Comparison of ENCODE assay signal across 9 cellular contexts in the genomic region with DNA sequence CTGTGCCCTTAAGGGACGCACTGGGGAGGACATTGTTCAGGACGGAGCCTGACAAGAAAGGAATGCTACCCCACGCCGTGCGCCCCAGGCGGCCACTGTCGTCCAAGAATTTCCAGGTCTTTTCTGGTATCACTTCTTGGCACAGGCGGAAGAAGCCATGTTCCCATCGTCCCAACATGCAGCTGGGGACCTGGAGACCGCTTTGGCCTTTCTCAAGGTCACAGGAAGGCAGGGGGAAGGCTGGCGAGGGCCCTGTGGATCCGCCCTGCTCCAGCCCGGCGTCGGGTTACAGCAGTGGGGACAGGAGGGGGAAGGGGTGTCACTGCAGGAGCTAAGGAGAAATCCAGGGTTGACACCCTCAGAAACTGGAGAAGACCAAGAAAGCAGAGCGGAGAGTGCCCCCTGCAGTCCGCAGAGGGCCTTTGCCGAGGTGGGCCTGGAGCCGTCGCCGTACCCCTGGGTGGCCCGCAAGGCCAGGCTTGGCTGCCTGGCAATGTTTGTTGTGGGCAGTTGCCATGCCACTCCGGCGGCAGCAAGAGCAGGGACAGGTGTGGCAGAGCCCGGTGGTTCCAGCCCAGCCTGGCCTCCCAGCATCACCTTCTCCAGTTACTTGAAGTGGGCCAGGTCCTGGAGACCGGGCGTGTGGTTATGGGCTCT.
A peak's percentile ranks its signal among the peaks of the same experiment; 100 is the strongest.
DNase-seq lines count a peak whose midpoint lies in the region; ATAC-seq, FAIRE-seq and TF ChIP-seq lines count a peak whose summit lies in the region.
"Had no signal": no experiment of that assay in that cellular context is flagged by ENCODE, and none has a peak within 500 bp of the region (broad histone marks: within the 10 kb centered on the region; RNA-seq: fewer than 3 reads in every experiment).

No MANE protein-coding gene starts in this region.

- H3K79me2 ChIP-seq in HepG2 (ENCODE audit: insufficient read depth, low read length), result no peaks in the 10 kb centered on the region

- H3K9me3 ChIP-seq in BE2C (no peaks in the 10 kb centered on the region), adrenal gland (replicated peaks in 1 of 3) (no peaks in the 10 kb centered on the region), HepG2 (ENCODE audit: low read length) (no peaks in the 10 kb centered on the region), MG63 (no peaks in the 10 kb centered on the region)

- CTCF ChIA-PET in HepG2 (lab: Yijun Ruan, JAX; ENCODE audit: low intra/inter-chr PET ratio, low total read pairs), result interaction anchor here (1.4 to 2.0 kb wide), 2 partner anchors 25 to 35 kb away, joined by 19 to 21 read pairs; no protein-coding TSS in a partner anchor

- in situ Hi-C loops in HepG2 (cut with HindIII; ENCODE audit: extremely low pct_ligation_motif_present, low pct_unique_long_range_greater_than_20kb), result no loop called here

- no peaks in the 10 kb centered on the region for H3K36me3 ChIP-seq in BE2C
- H3K36me3 ChIP-seq in adrenal gland (replicated peaks in 1 of 2), result no peaks in the 10 kb centered on the region
- no peaks in the 10 kb centered on the region for H3K36me3 ChIP-seq in HepG2 (replicated peaks in 1 of 2; ENCODE audit: control insufficient read depth in 1 of 2, insufficient read depth in 2 of 2, low read length in 2 of 2)
- H3K36me3 ChIP-seq in MG63, result no peaks in the 10 kb centered on the region

- no peak overlapping the region for H3K27ac Mint-ChIP-seq in activated naive CD4-positive, alpha-beta T cell treated with anti-CD3 and anti-CD28 coated beads, Interleukin-2, amount 50 U/mL, for 72 hours
- H3K27ac Mint-ChIP-seq: activated naive CD4-positive, alpha-beta T cell treated with anti-CD3 and anti-CD28 coated beads, Interleukin-2, amount 10 ng/mL, durations not matched to agents 7 days and 5 days had no signal

- peak; percentile 89 for ATAC-seq in HepG2
- no peak for ATAC-seq in activated naive CD4-positive, alpha-beta T cell treated with anti-CD3 and anti-CD28 coated beads, Interleukin-2, amount 50 U/mL, for 72 hours

- FAIRE-seq in HepG2 (lab: Jason Lieb, UNC), result peak; percentile 43

- 67 to 81% (median 71%) methylated on average over 20 to 27 of the region's 27 CpGs for WGBS in adrenal gland, 4 donors
- 17% methylated on average over 15 of the region's 27 CpGs for WGBS in HepG2 (ENCODE audit: low lambda C conversion rate)

- no TSS peak for BruUV-seq in HepG2 (replicated peaks; lab: Mats Ljungman, UMichigan)

- H3K9ac ChIP-seq in HepG2 (ENCODE audit: insufficient read depth, low read depth, low read length), result no peak overlapping the region

- H3K27me3 ChIP-seq in BE2C, result no peaks in the 10 kb centered on the region
- no peaks in the 10 kb centered on the region for H3K27me3 ChIP-seq in adrenal gland
- peaks cover 0 to 11% of the 10 kb centered on the region in 2 experiments; a peak in 1 of 5 replicates for H3K27me3 ChIP-seq in HepG2 (ENCODE audit: control insufficient read depth in 1 of 2, insufficient read depth in 2 of 2, low read length in 2 of 2)
- no peaks in the 10 kb centered on the region for H3K27me3 ChIP-seq in MG63

- POLR2A ChIA-PET in HepG2 (lab: Yijun Ruan, JAX), result interaction anchor here (1.2 to 1.6 kb wide), 3 partner anchors 24 to 147 kb away, joined by 3 to 6 read pairs (median 3); a partner anchor contains a TSS

- H4K20me1 ChIP-seq in HepG2 (ENCODE audit: insufficient read depth, low read length), result no peaks in the 10 kb centered on the region

- TF ChIP-seq POLR2A in adrenal gland (IDR thresholded peaks at IDR 0.05) (no peak), HepG2 (IDR thresholded peaks at IDR 0.05; ENCODE audit: insufficient read depth in 1 of 2, low read depth in 2 of 2, low read length in 2 of 2) (no peak)

- TF ChIP-seq CTCF in BE2C (IDR thresholded peaks at IDR 0.05; ENCODE audit: low read depth, low read length), result peak; percentile 36
- peak in 4 of 6 experiments; percentile 21 to 35 (median 26) for TF ChIP-seq CTCF in adrenal gland (IDR thresholded peaks at IDR 0.05)
- TF ChIP-seq CTCF in HepG2 (CRISPR knock-in tag; IDR thresholded peaks at IDR 0.05), result peak; percentile 85

- no peak for TF ChIP-seq EP300 in HepG2 (IDR thresholded peaks at IDR 0.05; ENCODE audit: low read depth in 2 of 2, low read length in 2 of 2)
- TF ChIP-seq EP300 in HepG2 (CRISPR knock-in tag; IDR thresholded peaks at IDR 0.05; ENCODE audit: borderline replicate concordance), result no peak

- DNase-seq in BE2C, result no peak
- peak; percentile 5 for DNase-seq in Jurkat, Clone E6-1 (ENCODE audit: low read depth, low spot score)
- DNase-seq in adrenal gland, result peak in 1 of 7 donors; percentile 27
- DNase-seq in HepG2 (ENCODE audit: low spot score), result peak; percentile 69
- no peak for DNase-seq in HCEC 1CT
- DNase-seq in activated naive CD4-positive, alpha-beta T cell treated with anti-CD3 and anti-CD28 coated beads, Interleukin-2, amount 50 U/mL, for 72 hours (ENCODE audit: low spot score in 2 of 2), result no peak
- DNase-seq in MG63, result no peak
- DNase-seq in DMS114 treated with DMSO at 0.1 percent for 48 hours (lab: John Stamatoyannopoulos, UW; ENCODE audit: unreplicated experiment), result no peak
- DNase-seq: activated naive CD4-positive, alpha-beta T cell treated with anti-CD3 and anti-CD28 coated beads, Interleukin-2, amount 10 ng/mL, durations not matched to agents 7 days and 5 days had no signal

- no peak overlapping the region for H2AFZ ChIP-seq in HepG2 (ENCODE audit: low read length)

- intact Hi-C loops in adrenal gland (cut with DNase I), result no loop called here
- intact Hi-C loops in HepG2 (cut with micrococcal nuclease; ENCODE audit: unreplicated experiment), result loop anchor here (2.0 kb wide), 2 partner anchors 25 to 35 kb away; no protein-coding TSS in a partner anchor

- H3K4me1 ChIP-seq in BE2C (no peaks in the 10 kb centered on the region), adrenal gland (replicated peaks in 1 of 2) (peaks cover 0 to 10% of the 10 kb centered on the region in 2 donors), HepG2 (ENCODE audit: insufficient read depth, low read length) (peaks cover 20% of the 10 kb centered on the region)

- peak; percentile 88 for TF ChIP-seq RAD21 in HepG2 (CRISPR knock-in tag; IDR thresholded peaks at IDR 0.05)

- peak overlapping the region; percentile 46; the same call in 1 of the 2 replicates for H3K4me2 ChIP-seq in HepG2 (ENCODE audit: low read depth, low read length)

- H3K9me3 Mint-ChIP-seq in activated naive CD4-positive, alpha-beta T cell treated with anti-CD3 and anti-CD28 coated beads, Interleukin-2, amount 50 U/mL, for 72 hours, result peaks cover 0 to 5% of the 10 kb centered on the region in 2 donors
- H3K9me3 Mint-ChIP-seq: activated naive CD4-positive, alpha-beta T cell treated with anti-CD3 and anti-CD28 coated beads, Interleukin-2, amount 10 ng/mL, durations not matched to agents 7 days and 5 days had no signal

- H3K27ac ChIP-seq in adrenal gland, result no peak overlapping the region
- no peak overlapping the region for H3K27ac ChIP-seq in HepG2 (ENCODE audit: extremely low read length, insufficient read depth, low read length)

- H3K4me3 ChIP-seq in BE2C (ENCODE audit: low read depth, low read length), result no peak overlapping the region
- no peak overlapping the region for H3K4me3 ChIP-seq in Jurkat, Clone E6-1 (ENCODE audit: low read length)
- H3K4me3 ChIP-seq in adrenal gland, result no peak overlapping the region
- H3K4me3 ChIP-seq in HepG2 (replicated peaks in 1 of 3; ENCODE audit: insufficient read depth in 1 of 3, low read depth in 2 of 3, low read length in 3 of 3), result peak overlapping the region in 1 of 3 experiments; percentile 9; a peak in 1 of 6 replicates
- H3K4me3 ChIP-seq in MG63, result no peak overlapping the region

- H3K36me3 Mint-ChIP-seq in activated naive CD4-positive, alpha-beta T cell treated with anti-CD3 and anti-CD28 coated beads, Interleukin-2, amount 50 U/mL, for 72 hours, result no peaks in the 10 kb centered on the region
- H3K36me3 Mint-ChIP-seq: activated naive CD4-positive, alpha-beta T cell treated with anti-CD3 and anti-CD28 coated beads, Interleukin-2, amount 10 ng/mL, durations not matched to agents 7 days and 5 days had no signal

TF ChIP-seq in HepG2, 621 proteins besides CTCF, POLR2A, EP300 and RAD21 (continues in another document):
- TF ChIP-seq ZNF326 (CRISPR knock-in tag; IDR thresholded peaks at IDR 0.05; ENCODE audit: borderline replicate concordance), result no peak
- TF ChIP-seq ZNF264 (CRISPR knock-in tag; IDR thresholded peaks at IDR 0.05), result 0 out of 2 replicates have a peak, but pooled peaks have one; percentile 22
- 0 out of 2 replicates have a peak, but pooled peaks have one; percentile 23 for TF ChIP-seq GABPB1 (CRISPR knock-in tag; IDR thresholded peaks at IDR 0.05)
- no peak for TF ChIP-seq PLRG1 (conservative IDR thresholded peaks at IDR 0.05)
- peak; percentile 67; the same call in 1 of the 2 replicates for TF ChIP-seq HNRNPL (IDR thresholded peaks at IDR 0.05; ENCODE audit: low read depth, low read length)
- TF ChIP-seq ETV5 (CRISPR knock-in tag; IDR thresholded peaks at IDR 0.05; ENCODE audit: borderline replicate concordance), result peak; percentile 6; the same call in 1 of the 2 replicates
- TF ChIP-seq ZFY (CRISPR knock-in tag; IDR thresholded peaks at IDR 0.05), result 0 out of 2 replicates have a peak, but pooled peaks have one; percentile 28
- TF ChIP-seq, protein P1, sequence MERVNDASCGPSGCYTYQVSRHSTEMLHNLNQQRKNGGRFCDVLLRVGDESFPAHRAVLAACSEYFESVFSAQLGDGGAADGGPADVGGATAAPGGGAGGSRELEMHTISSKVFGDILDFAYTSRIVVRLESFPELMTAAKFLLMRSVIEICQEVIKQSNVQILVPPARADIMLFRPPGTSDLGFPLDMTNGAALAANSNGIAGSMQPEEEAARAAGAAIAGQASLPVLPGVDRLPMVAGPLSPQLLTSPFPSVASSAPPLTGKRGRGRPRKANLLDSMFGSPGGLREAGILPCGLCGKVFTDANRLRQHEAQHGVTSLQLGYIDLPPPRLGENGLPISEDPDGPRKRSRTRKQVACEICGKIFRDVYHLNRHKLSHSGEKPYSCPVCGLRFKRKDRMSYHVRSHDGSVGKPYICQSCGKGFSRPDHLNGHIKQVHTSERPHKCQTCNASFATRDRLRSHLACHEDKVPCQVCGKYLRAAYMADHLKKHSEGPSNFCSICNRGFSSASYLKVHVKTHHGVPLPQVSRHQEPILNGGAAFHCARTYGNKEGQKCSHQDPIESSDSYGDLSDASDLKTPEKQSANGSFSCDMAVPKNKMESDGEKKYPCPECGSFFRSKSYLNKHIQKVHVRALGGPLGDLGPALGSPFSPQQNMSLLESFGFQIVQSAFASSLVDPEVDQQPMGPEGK (CRISPR knock-in tag; IDR thresholded peaks at IDR 0.05), result 0 out of 2 replicates have a peak, but pooled peaks have one; percentile 10

Comparison
In these comparisons a context has a peak if more than half of its experiments do, and no peak if none do; other contexts are left out.
1. DNase-seq: peak in Jurkat, Clone E6-1 (single experiment) and HepG2 (single experiment); none in BE2C (single experiment), HCEC 1CT (single experiment), activated naive CD4-positive, alpha-beta T cell treated with anti-CD3 and anti-CD28 coated beads, Interleukin-2, amount 50 U/mL, for 72 hours (0 of 2), MG63 (single experiment) and DMS114 treated with DMSO at 0.1 percent for 48 hours (single experiment).
2. CTCF ChIP-seq: peak in every context shown above with its lines; median percentile 85 in HepG2; 36 in BE2C; 26 in adrenal gland.